ENCODE assay signal across 22 cellular contexts in the genomic region with DNA sequence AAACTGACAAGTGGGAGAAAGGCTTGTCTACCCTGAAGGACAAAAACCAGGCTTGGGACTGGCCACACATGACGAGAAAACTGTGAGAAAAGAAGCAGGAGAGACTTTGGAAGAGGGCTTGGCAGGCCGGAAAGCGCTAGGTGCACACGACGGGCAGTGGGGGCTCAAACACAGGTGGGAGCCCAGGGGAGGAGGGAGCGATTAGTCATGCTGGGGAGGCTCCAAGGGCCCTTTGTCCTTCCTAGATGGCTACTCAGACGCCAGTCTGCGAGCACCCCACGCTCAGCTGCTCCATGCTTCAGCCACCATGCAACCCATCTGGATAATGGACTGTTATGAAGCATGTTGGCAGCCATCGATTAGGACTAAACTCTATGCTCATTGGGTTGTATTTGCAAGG. TPM values are rescaled to one million over a fixed set of nuclear protein-coding genes. Genes with fewer than 3 reads are reported as not detected.
"Had no signal": no experiment of that assay in that cellular context is flagged by ENCODE, and none has a peak within 500 bp of the region (broad histone marks: within the 10 kb centered on the region; RNA-seq: fewer than 3 reads in every experiment).

No MANE protein-coding gene starts in this region.

- H3K27ac ChIP-seq: RWPE1 had no signal

- H3K27me3 ChIP-seq: MG63 had no signal

- DNase-seq: IMR-90, Karpas-422, KG1, MG63, NCI-H1092, NCI-H1105 treated with DMSO at 0.1 percent for 48 hours, NCI-H1417 treated with DMSO at 0.1 percent for 48 hours, NCI-H146, NCI-H1694 treated with DMSO at 0.1 percent for 48 hours, NCI-H1930, NCI-H2081, NCI-H2107, NCI-H2227 treated with DMSO at 0.1 percent for 48 hours, NCI-H526 treated with DMSO at 0.1 percent for 48 hours, NCI-H774, PC-3, SHP77 had no signal

- H3K9me3 ChIP-seq: MG63 had no signal

- H3K4me3 ChIP-seq: MG63 had no signal

- ATAC-seq: HepG2, Panc1, PC-3, SK-N-SH treated with all-trans-retinoic acid at 6 μM for 48 hours had no signal

- H3K36me3 ChIP-seq: MG63 had no signal

RNA-seq across cellular contexts. Expression of a gene that starts 17.1 kb away (rescaled TPM):
- total RNA-seq: IMR-90, NCI-H460, PC-3 had no signal
